In genomic region chr18:13141209-13141608, GRCh38 we compare ENCODE assay signal across 27 cellular contexts.
"Had no signal": no experiment of that assay in that cellular context is flagged by ENCODE, and none has a peak within 500 bp of the region (broad histone marks: within the 10 kb centered on the region; RNA-seq: fewer than 3 reads in every experiment).

No MANE protein-coding gene starts in this region.

- H3K27me3 ChIP-seq: brain microvascular endothelial cell, dorsolateral prefrontal cortex, vagina had no signal

- H3K9me3 ChIP-seq: vagina had no signal

- H3K4me3 ChIP-seq: coronary artery, dorsolateral prefrontal cortex, left lung, lower lobe of right lung, upper lobe of left lung, vagina had no signal

- H3K36me3 ChIP-seq: brain microvascular endothelial cell, left lung, lower lobe of right lung, upper lobe of left lung, vagina had no signal

- DNase-seq: activated CD4-positive, alpha-beta memory T cell treated with anti-CD3 and anti-CD28 coated beads for 36 hours; activated CD4-positive, alpha-beta T cell treated with anti-CD3 and anti-CD28 coated beads, Interleukin-2, amount 10 ng/mL, durations not matched to agents 24 days and 14 days; activated CD4-positive, CD25-positive, alpha-beta regulatory T cell treated with anti-CD3 and anti-CD28 coated beads, Interleukin-2, amount 50 U/mL, for 72 hours; activated CD8-positive, alpha-beta memory T cell treated with anti-CD3 and anti-CD28 coated beads, Interleukin-2, amount 50 U/mL, for 48 hours; activated gamma-delta T cell treated with Interleukin-2 at 50 U/mL for 16 hours; activated naive CD4-positive, alpha-beta T cell treated with anti-CD3 and anti-CD28 coated beads, Interleukin-2, amount 50 U/mL, for 16 hours; activated T-cell treated with anti-CD3 and anti-CD28 coated beads, Interleukin-2, amount 50 U/mL, for 24 hours; amniotic stem cell; brain microvascular endothelial cell; dorsolateral prefrontal cortex; effector memory CD8-positive, alpha-beta T cell; head of caudate nucleus; left lung; lower lobe of right lung; mesenchymal stem cell; natural killer cell; posterior cingulate gyrus; small intestine; stimulated activated CD4-positive, alpha-beta T cell treated with anti-CD3 and anti-CD28 coated beads, Interleukin-4, amount 100 ng/mL, for 24 hours; stimulated activated CD8-positive, alpha-beta memory T cell treated with anti-CD3 and anti-CD28 coated beads, Interleukin-4, amount 100 ng/mL, for 48 hours; stimulated activated naive CD8-positive, alpha-beta T cell treated with anti-CD3 and anti-CD28 coated beads, Interleukin-15, amount 100 ng/mL, for 72 hours; substantia nigra; T-helper 17 cell; T1000 had no signal

- H3K27ac ChIP-seq: brain microvascular endothelial cell, coronary artery, dorsolateral prefrontal cortex, left lung, lower lobe of right lung, upper lobe of left lung, vagina had no signal
